Comparison of ENCODE assay signal across 35 cellular contexts in genomic region chrX:74774988-74775387, GRCh38.
"Had no signal": no experiment of that assay in that cellular context is flagged by ENCODE, and none has a peak within 500 bp of the region (broad histone marks: within the 10 kb centered on the region; RNA-seq: fewer than 3 reads in every experiment).

No MANE protein-coding gene starts in this region.

- H3K4me2 ChIP-seq: KMS-11 had no signal

- H3K36me3 ChIP-seq: MG63 had no signal

- H3K9me3 ChIP-seq: MG63 had no signal

- H3K27me3 ChIP-seq: MG63 had no signal

- H3K27ac ChIP-seq: KMS-11 had no signal

- H3K4me3 ChIP-seq: MG63 had no signal

- DNase-seq: Karpas-422, Kasumi-1, KG1, MG63, MM.1S, MV-4-11, NCI-H1092, NCI-H1092 treated with DMSO at 0.1 percent for 48 hours, NCI-H1105, NCI-H1105 treated with DMSO at 0.1 percent for 48 hours, NCI-H1417, NCI-H1417 treated with DMSO at 0.1 percent for 48 hours, NCI-H1436, NCI-H1436 treated with DMSO at 0.1 percent for 48 hours, NCI-H146, NCI-H1694, NCI-H1694 treated with DMSO at 0.1 percent for 48 hours, NCI-H187, NCI-H187 treated with DMSO at 0.1 percent for 48 hours, NCI-H1930, NCI-H2029, NCI-H2029 treated with DMSO at 0.1 percent for 48 hours, NCI-H2081, NCI-H2081 treated with DMSO at 0.1 percent for 48 hours, NCI-H2107, NCI-H2171, NCI-H2171 treated with DMSO at 0.1 percent for 48 hours, NCI-H2227 treated with DMSO at 0.1 percent for 48 hours, NCI-H226, NCI-H345, NCI-H446, NCI-H446 treated with DMSO at 0.1 percent for 48 hours, NCI-H510A, NCI-H510A treated with DMSO at 0.1 percent for 48 hours had no signal

- H3K9ac ChIP-seq: KMS-11 had no signal
